12 cellular contexts compared by ENCODE assay signal in the genomic region with DNA sequence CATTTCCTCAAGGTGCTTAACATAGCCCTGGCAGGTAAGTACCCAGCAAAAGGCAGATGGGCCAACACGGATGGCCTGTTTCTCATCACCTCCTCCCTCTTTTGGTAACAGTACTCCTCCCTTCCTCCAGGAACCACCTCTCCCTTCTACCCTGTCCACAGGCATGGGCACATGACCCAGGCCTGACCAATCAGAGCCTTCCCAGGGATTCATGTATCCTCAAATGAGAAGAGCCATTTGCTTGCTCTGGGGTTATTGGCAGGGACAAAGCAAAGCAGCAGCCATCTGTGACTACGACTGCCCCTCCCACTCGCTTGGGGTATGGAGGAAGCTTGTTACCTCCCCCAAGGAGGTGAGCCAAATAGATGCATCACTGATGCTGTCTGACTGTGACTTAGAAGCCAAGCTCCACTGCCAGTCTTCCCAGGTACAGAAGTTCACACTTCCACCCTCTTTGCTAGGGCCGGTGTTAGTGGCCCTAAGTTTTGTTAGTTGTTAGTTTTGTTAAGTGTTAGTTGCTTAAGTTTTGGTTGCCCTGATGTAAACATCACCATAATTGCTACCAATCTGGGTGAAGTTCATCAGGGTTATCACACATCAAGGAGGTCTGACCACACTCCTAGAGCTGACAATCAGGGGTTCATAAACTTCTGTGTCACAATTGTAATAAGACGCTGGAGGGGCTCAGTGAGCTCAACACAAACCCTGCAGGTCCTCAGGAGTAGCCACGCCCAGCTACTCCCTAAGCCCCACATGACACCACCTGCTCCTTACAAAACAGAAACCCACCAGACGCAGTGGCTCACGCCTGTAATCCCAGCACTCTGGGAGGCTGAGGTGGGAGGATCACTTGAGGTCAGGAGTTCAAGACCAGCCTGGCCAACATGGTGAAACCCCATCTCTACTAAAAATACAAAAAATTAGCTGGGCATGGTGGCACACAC. TPM values are rescaled to one million over a fixed set of nuclear protein-coding genes. Genes with fewer than 3 reads are reported as not detected.
DNase-seq lines count a peak whose midpoint lies in the region; FAIRE-seq and TF ChIP-seq lines count a peak whose summit lies in the region.
"Had no signal": no experiment of that assay in that cellular context is flagged by ENCODE, and none has a peak within 500 bp of the region (broad histone marks: within the 10 kb centered on the region; RNA-seq: fewer than 3 reads in every experiment).

No MANE protein-coding gene starts in this region.

- peaks cover 18% of the 10 kb centered on the region for H3K36me3 Mint-ChIP-seq in endodermal cell (ENCODE audit: low read depth)
- peaks cover 39% of the 10 kb centered on the region for H3K36me3 Mint-ChIP-seq in osteocyte (ENCODE audit: unreplicated experiment)

- no peak overlapping the region for H3K23ac ChIP-seq in trophoblast cell (ENCODE audit: low read length)

- no peak overlapping the region for H3K14ac ChIP-seq in trophoblast cell (ENCODE audit: low read length)

- no peak overlapping the region for H3K27ac Mint-ChIP-seq in endodermal cell
- H3K27ac Mint-ChIP-seq in osteocyte (ENCODE audit: unreplicated experiment): no peak overlapping the region
- H3K27ac Mint-ChIP-seq: dendritic cell treated with granulocyte-macrophage colony-stimulating factor and Interleukin-4, amounts not matched to agents 40 ng/mL and 50 ng/mL, for 4 days had no signal

- H3K9ac ChIP-seq in endodermal cell (ENCODE audit: extremely low read depth, low read length, poor library complexity, severe bottlenecking) (no peak overlapping the region), trophoblast cell (ENCODE audit: low read length) (no peak overlapping the region)

- H3K9me3 ChIP-seq in endodermal cell (ENCODE audit: control insufficient read depth, low read length) (no peaks in the 10 kb centered on the region), trophoblast cell (ENCODE audit: insufficient read depth, low read depth, low read length) (peaks cover 3% of the 10 kb centered on the region), small intestine (ENCODE audit: control insufficient read depth, low read depth) (no peaks in the 10 kb centered on the region)
- H3K9me3 ChIP-seq: psoas muscle had no signal

- H3K36me3 ChIP-seq in endodermal cell (ENCODE audit: control insufficient read depth, insufficient read depth, low read length) (peaks cover 24% of the 10 kb centered on the region), trophoblast cell (ENCODE audit: control insufficient read depth in 1 of 2, insufficient read depth in 2 of 2, low read length in 2 of 2) (peaks cover 13 to 37% of the 10 kb centered on the region in 2 experiments), small intestine (ENCODE audit: control insufficient read depth in 2 of 2, insufficient read depth in 2 of 2, low read length in 2 of 2) (peaks cover 14 to 18% of the 10 kb centered on the region in 2 donors)

- TF ChIP-seq CTCF in endodermal cell (conservative IDR thresholded peaks at IDR 0.05) (no peak), osteocyte (IDR thresholded peaks at IDR 0.05) (no peak)

- no peak overlapping the region for H3K4me3 ChIP-seq in endodermal cell (ENCODE audit: low read length)
- no peak overlapping the region for H3K4me3 ChIP-seq in trophoblast cell (ENCODE audit: low read depth, low read length)
- H3K4me3 ChIP-seq in small intestine (ENCODE audit: low read depth in 1 of 2, low read length in 2 of 2): no peak overlapping the region
- H3K4me3 ChIP-seq: psoas muscle had no signal

- no peak overlapping the region for H4K12ac ChIP-seq in trophoblast cell (ENCODE audit: low read depth, low read length)

- peaks cover 5% of the 10 kb centered on the region for H3K4me1 ChIP-seq in endodermal cell (ENCODE audit: control insufficient read depth, insufficient read depth, low read length)
- H3K4me1 ChIP-seq in trophoblast cell (ENCODE audit: control insufficient read depth in 1 of 2, insufficient read depth in 2 of 2, low read length in 2 of 2): no peaks in the 10 kb centered on the region
- H3K4me1 ChIP-seq in small intestine (ENCODE audit: control insufficient read depth in 2 of 2, insufficient read depth in 1 of 2, low read depth in 1 of 2, low read length in 1 of 2): no peaks in the 10 kb centered on the region

- H2BK120ac ChIP-seq in trophoblast cell (ENCODE audit: insufficient read depth, low read length, poor library complexity): no peak overlapping the region

- no peak overlapping the region for H2BK12ac ChIP-seq in trophoblast cell (ENCODE audit: low read length)

- no peaks in the 10 kb centered on the region for H3K27me3 Mint-ChIP-seq in endodermal cell (ENCODE audit: insufficient read depth)
- H3K27me3 Mint-ChIP-seq in osteocyte (ENCODE audit: unreplicated experiment): no peaks in the 10 kb centered on the region
- H3K27me3 Mint-ChIP-seq: dendritic cell treated with granulocyte-macrophage colony-stimulating factor and Interleukin-4, amounts not matched to agents 40 ng/mL and 50 ng/mL, for 4 days had no signal

- H2AFZ ChIP-seq in trophoblast cell (ENCODE audit: insufficient read depth, low read length, poor library complexity): no peak overlapping the region

- H2AK5ac ChIP-seq in trophoblast cell (ENCODE audit: low read length): no peak overlapping the region

- H3K4me1 Mint-ChIP-seq in endodermal cell (peaks cover 13% of the 10 kb centered on the region), osteocyte (ENCODE audit: unreplicated experiment) (no peaks in the 10 kb centered on the region)

- WGBS in endodermal cell (ENCODE audit: insufficient coverage in 1 of 2, insufficient read length in 1 of 2), 2 experiments: 91 to 92% methylated on average over 5 of the region's 8 CpGs
- no CpG with 5 or more reads among the region's 8 CpGs for WGBS in trophoblast cell (ENCODE audit: extremely low coverage, insufficient coverage, insufficient read length)
- WGBS in small intestine, 3 donors: 88 to 92% (median 88%) methylated on average over 8 of the region's 8 CpGs

- no peaks in the 10 kb centered on the region for H3K9me3 Mint-ChIP-seq in endodermal cell
- H3K9me3 Mint-ChIP-seq in osteocyte (ENCODE audit: unreplicated experiment): no peaks in the 10 kb centered on the region
- H3K9me3 Mint-ChIP-seq: dendritic cell treated with granulocyte-macrophage colony-stimulating factor and Interleukin-4, amounts not matched to agents 40 ng/mL and 50 ng/mL, for 4 days had no signal

- no peak overlapping the region for H4K8ac ChIP-seq in trophoblast cell (ENCODE audit: low read depth, low read length)

- peak; percentile 41 for DNase-seq in activated CD8-positive, alpha-beta memory T cell treated with anti-CD3 and anti-CD28 coated beads, Interleukin-2, amount 50 U/mL, for 48 hours
- no peak for DNase-seq in activated CD8-positive, alpha-beta memory T cell treated with anti-CD3 and anti-CD28 coated beads, Interleukin-2, amount 50 U/mL, for 4 hours
- DNase-seq in NCI-H2196 treated with DMSO at 0.1 percent for 48 hours (lab: John Stamatoyannopoulos, UW; ENCODE audit: unreplicated experiment) (peak; percentile 84), endodermal cell (peak; percentile 76), ureter (ENCODE audit: low spot score) (peak; percentile 31), trophoblast cell (no peak), small intestine (no peak), osteocyte (ENCODE audit: extremely low spot score, unreplicated experiment) (no peak)
- DNase-seq: activated T-cell treated with anti-CD3 and anti-CD28 coated beads, Interleukin-2, amount 50 U/mL, for 48 hours; psoas muscle; stimulated activated CD8-positive, alpha-beta memory T cell treated with anti-CD3 and anti-CD28 coated beads, Interleukin-4, amount 100 ng/mL, for 48 hours had no signal

- no peak overlapping the region for H3K18ac ChIP-seq in trophoblast cell (ENCODE audit: low read length)

- H3K79me2 ChIP-seq in trophoblast cell (ENCODE audit: control insufficient read depth, insufficient read depth, low read length, poor library complexity): no peaks in the 10 kb centered on the region

- no peaks in the 10 kb centered on the region for H3K27me3 ChIP-seq in endodermal cell (ENCODE audit: control insufficient read depth, insufficient read depth, low read length, poor library complexity, severe bottlenecking)
- no peaks in the 10 kb centered on the region for H3K27me3 ChIP-seq in trophoblast cell (ENCODE audit: insufficient read depth, low read length)
- no peaks in the 10 kb centered on the region for H3K27me3 ChIP-seq in small intestine (ENCODE audit: control insufficient read depth in 2 of 2, insufficient read depth in 2 of 2, low read length in 2 of 2)

- H3K4me3 Mint-ChIP-seq in endodermal cell: no peak overlapping the region
- no peak overlapping the region for H3K4me3 Mint-ChIP-seq in osteocyte (ENCODE audit: unreplicated experiment)
- H3K4me3 Mint-ChIP-seq: dendritic cell treated with granulocyte-macrophage colony-stimulating factor and Interleukin-4, amounts not matched to agents 40 ng/mL and 50 ng/mL, for 4 days had no signal

- no peak overlapping the region for H2BK5ac ChIP-seq in trophoblast cell (ENCODE audit: low read depth, low read length, poor library complexity)

- H3K27ac ChIP-seq in endodermal cell (ENCODE audit: low read depth, low read length) (no peak overlapping the region), trophoblast cell (ENCODE audit: low read depth, low read length) (no peak overlapping the region), small intestine (ENCODE audit: low read depth in 1 of 2, low read length in 1 of 2) (no peak overlapping the region)
- H3K27ac ChIP-seq: psoas muscle had no signal

- no peak for FAIRE-seq in small intestine (lab: Jason Lieb, UNC)

- no peak overlapping the region for H3K4ac ChIP-seq in trophoblast cell (ENCODE audit: low read depth, low read length)

- no peaks in the 10 kb centered on the region for H3K79me1 ChIP-seq in trophoblast cell (ENCODE audit: low read length)

- H4K91ac ChIP-seq in trophoblast cell (ENCODE audit: low read depth, low read length): no peak overlapping the region

- no peak overlapping the region for H3K4me2 ChIP-seq in trophoblast cell (ENCODE audit: low read length)

RNA-seq across cellular contexts. Expression of gene ARFGAP3, which starts 57.3 kb away (rescaled TPM):
- total RNA-seq in endodermal cell (10 to 100 TPM; 20.5 to 36.9 TPM), ureter (32.8 TPM), osteocyte (59.1 and 61.0 TPM in 2 replicates)
- 30.6 TPM for polyA plus RNA-seq in endodermal cell (2013, experiment 1 of 2)
- 32.2 TPM for polyA plus RNA-seq in endodermal cell (2013, experiment 2 of 2)
- polyA plus RNA-seq in trophoblast cell (2013): 35.4 and 35.7 TPM in 2 replicates
- 10 to 100 TPM; 29.1 to 59.2 (median 47.0) TPM for polyA plus RNA-seq in small intestine

Comparison
In these comparisons a context has a peak if more than half of its experiments do, and no peak if none do; other contexts are left out.
1. DNase-seq: peak in activated CD8-positive, alpha-beta memory T cell treated with anti-CD3 and anti-CD28 coated beads, Interleukin-2, amount 50 U/mL, for 48 hours (single experiment), NCI-H2196 treated with DMSO at 0.1 percent for 48 hours (single experiment), endodermal cell (single experiment) and ureter (single experiment); none in activated CD8-positive, alpha-beta memory T cell treated with anti-CD3 and anti-CD28 coated beads, Interleukin-2, amount 50 U/mL, for 4 hours (single experiment), trophoblast cell (0 of 2), small intestine (single experiment) and osteocyte (single experiment).